8 cellular contexts compared by ENCODE assay signal in the genomic region with DNA sequence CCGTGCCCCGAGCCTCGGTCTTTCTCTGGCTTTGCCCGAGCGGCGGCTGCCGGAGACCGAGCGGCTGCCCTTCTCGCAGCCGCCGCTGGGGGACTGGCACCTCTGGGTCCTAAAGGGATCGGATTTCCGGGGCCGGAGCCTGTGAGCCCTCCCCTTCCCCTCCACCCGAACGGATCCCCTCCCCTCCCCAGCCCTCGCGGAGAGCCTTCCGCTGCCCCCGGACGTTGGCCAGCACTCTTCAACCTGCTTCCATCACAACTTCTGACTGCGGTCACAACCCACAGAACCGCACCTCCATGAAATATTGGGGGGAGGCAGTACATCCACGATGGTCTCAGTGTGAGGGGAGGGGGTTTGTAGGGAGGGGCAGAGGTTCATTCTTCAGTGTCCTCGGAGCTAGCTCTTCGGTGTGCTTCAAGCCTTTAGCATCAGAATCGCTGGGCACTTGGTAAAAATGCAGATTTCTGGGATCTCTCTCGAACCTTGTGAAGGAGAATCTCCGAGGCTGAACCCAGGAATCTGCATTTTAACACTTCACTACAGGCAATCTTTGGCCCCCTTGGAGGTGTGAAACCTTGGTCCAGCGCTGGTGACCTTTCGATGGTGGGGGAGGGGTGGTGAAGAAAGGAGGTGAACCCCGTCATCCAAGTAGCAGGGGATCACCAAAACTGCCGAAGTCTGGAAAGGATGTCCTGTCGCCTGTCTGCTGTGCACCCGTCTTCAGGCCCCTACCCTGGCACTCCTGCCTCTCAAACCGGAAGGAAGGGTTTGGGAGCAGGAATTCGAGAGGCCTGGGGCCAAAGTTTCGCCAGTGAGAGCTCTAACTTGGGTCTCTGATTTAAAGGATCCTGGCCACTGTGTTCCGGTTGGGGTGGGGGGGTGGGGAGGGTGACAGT. TPM values are rescaled to one million over a fixed set of nuclear protein-coding genes. Genes with fewer than 3 reads are reported as not detected.
DNase-seq lines count a peak whose midpoint lies in the region; ATAC-seq and TF ChIP-seq lines count a peak whose summit lies in the region.

No MANE protein-coding gene starts in this region.

- H3K4me2 ChIP-seq in trophoblast cell (ENCODE audit: low read length) = peak overlapping the region; percentile 95

- intact Hi-C loops in heart left ventricle (cut with DNase I) = loop anchor here in 1 of 10 donors (5.0 kb wide), 1 partner anchor 54 kb away; a partner anchor contains a TSS

- peaks cover 19% of the 10 kb centered on the region for H3K79me2 ChIP-seq in trophoblast cell (ENCODE audit: control insufficient read depth, insufficient read depth, low read length, poor library complexity)

- peak overlapping the region; percentile 59 for H2BK120ac ChIP-seq in trophoblast cell (ENCODE audit: insufficient read depth, low read length, poor library complexity)

- peak overlapping the region; percentile 37 for H3K4me3 ChIP-seq in H7 (ENCODE audit: insufficient read depth, low read depth, low read length)
- H3K4me3 ChIP-seq in adipocyte (ENCODE audit: low read length) = peak overlapping the region; percentile 89
- peak overlapping the region; percentile 61 to 98 (median 92) for H3K4me3 ChIP-seq in heart left ventricle
- H3K4me3 ChIP-seq in trophoblast cell (ENCODE audit: low read depth, low read length) = peak overlapping the region; percentile 85
- H3K4me3 ChIP-seq in tibial nerve = peak overlapping the region; percentile 72 to 96 (median 93)

- peak overlapping the region; percentile 92 for H4K8ac ChIP-seq in trophoblast cell (ENCODE audit: low read depth, low read length)

- peaks cover 23% of the 10 kb centered on the region for H3K79me1 ChIP-seq in trophoblast cell (ENCODE audit: low read length)

- no peaks in the 10 kb centered on the region for H3K9me3 ChIP-seq in adipocyte (ENCODE audit: control insufficient read depth, low read length)
- no peaks in the 10 kb centered on the region for H3K9me3 ChIP-seq in heart left ventricle
- no peaks in the 10 kb centered on the region for H3K9me3 ChIP-seq in trophoblast cell (ENCODE audit: insufficient read depth, low read depth, low read length)
- no peaks in the 10 kb centered on the region for H3K9me3 ChIP-seq in tibial nerve

- peak overlapping the region; percentile 29 for H2BK12ac ChIP-seq in trophoblast cell (ENCODE audit: low read length)

- peak overlapping the region; percentile 9 for H2AFZ ChIP-seq in trophoblast cell (ENCODE audit: insufficient read depth, low read length, poor library complexity)

- peak; percentile 41 to 75 (median 62) for TF ChIP-seq CTCF in heart left ventricle (IDR thresholded peaks at IDR 0.05)
- peak; percentile 66 to 81 (median 73) for TF ChIP-seq CTCF in tibial nerve (IDR thresholded peaks at IDR 0.05)

- peak overlapping the region; percentile 97 for H3K9ac ChIP-seq in adipocyte (ENCODE audit: low read length)
- no peak overlapping the region for H3K9ac ChIP-seq in trophoblast cell (ENCODE audit: low read length)

- peak in 1 of 2 donors; percentile 76 for TF ChIP-seq EP300 in tibial nerve (IDR thresholded peaks at IDR 0.05)

- peak overlapping the region; percentile 12 for H3K18ac ChIP-seq in trophoblast cell (ENCODE audit: low read length)

- H3K36me3 ChIP-seq in H7 (replicated peaks; ENCODE audit: control insufficient read depth, insufficient read depth, low read length) (no peaks in the 10 kb centered on the region), adipocyte (ENCODE audit: control insufficient read depth, insufficient read depth, low read length, severe bottlenecking) (no peaks in the 10 kb centered on the region), heart left ventricle (no peaks in the 10 kb centered on the region), trophoblast cell (ENCODE audit: control insufficient read depth in 1 of 2, insufficient read depth in 2 of 2, low read length in 2 of 2) (peaks cover 5 to 8% of the 10 kb centered on the region in 2 experiments), tibial nerve (no peaks in the 10 kb centered on the region)

- peak overlapping the region; percentile 71 for H4K91ac ChIP-seq in trophoblast cell (ENCODE audit: low read depth, low read length)

- H3K4me1 ChIP-seq in adipocyte (ENCODE audit: control insufficient read depth, insufficient read depth, low read length) (peaks cover 57% of the 10 kb centered on the region), heart left ventricle (peaks cover 9 to 79% (median 63%) of the 10 kb centered on the region in 12 donors), trophoblast cell (ENCODE audit: control insufficient read depth in 1 of 2, insufficient read depth in 2 of 2, low read length in 2 of 2) (peaks cover 15 to 27% of the 10 kb centered on the region in 2 experiments), tibial nerve (peaks cover 0 to 81% (median 33%) of the 10 kb centered on the region in 4 donors)

- H3K4ac ChIP-seq in trophoblast cell (ENCODE audit: low read depth, low read length) = peak overlapping the region; percentile 38

- peak overlapping the region; percentile 64 for H3K14ac ChIP-seq in trophoblast cell (ENCODE audit: low read length)

- TF ChIP-seq POLR2A in heart left ventricle (IDR thresholded peaks at IDR 0.05) (peak in 1 of 2 donors; percentile 62), tibial nerve (IDR thresholded peaks at IDR 0.05) (peak; percentile 39 to 56)

- peak overlapping the region; percentile 83 to 99 (median 96) for H3K27ac ChIP-seq in heart left ventricle
- H3K27ac ChIP-seq in trophoblast cell (ENCODE audit: low read depth, low read length) = peak overlapping the region; percentile 65
- H3K27ac ChIP-seq in tibial nerve = peak overlapping the region; percentile 81 to 94 (median 90)

- peak overlapping the region; percentile 75 for H2AK5ac ChIP-seq in trophoblast cell (ENCODE audit: low read length)

- H2BK5ac ChIP-seq in trophoblast cell (ENCODE audit: low read depth, low read length, poor library complexity) = peak overlapping the region; percentile 71

- DNase-seq in EH (ENCODE audit: low read depth) (peak; percentile 93), H7 (peak; percentile 98), NCI-H1048 (lab: John Stamatoyannopoulos, UW) (peak; percentile 70), SW 1271 (lab: John Stamatoyannopoulos, UW) (peak; percentile 73 to 81), adipocyte (ENCODE audit: low read depth) (peak; percentile 98), heart left ventricle (peak; percentile 93 to 95 (median 95)), trophoblast cell (peak; percentile 86 to 93), tibial nerve (ENCODE audit: low spot score in 2 of 2) (peak; percentile 74 to 82)

- H3K27me3 ChIP-seq in H7 (ENCODE audit: control insufficient read depth, insufficient read depth, low read length) (peaks cover 20% of the 10 kb centered on the region), adipocyte (replicated peaks; ENCODE audit: control insufficient read depth, insufficient read depth, low read length) (no peaks in the 10 kb centered on the region), heart left ventricle (no peaks in the 10 kb centered on the region), trophoblast cell (ENCODE audit: insufficient read depth, low read length) (no peaks in the 10 kb centered on the region), tibial nerve (no peaks in the 10 kb centered on the region)

- ATAC-seq in heart left ventricle = peak; percentile 75 to 85 (median 80)

- peak overlapping the region; percentile 78 for H4K12ac ChIP-seq in trophoblast cell (ENCODE audit: low read depth, low read length)

- H3K23ac ChIP-seq in trophoblast cell (ENCODE audit: low read length) = no peak overlapping the region

- 0 to 1% (median 0%) methylated on average over 25 to 40 of the region's 40 CpGs for WGBS in heart left ventricle, 4 donors
- no CpG with 5 or more reads among the region's 40 CpGs for WGBS in trophoblast cell (ENCODE audit: extremely low coverage, insufficient coverage, insufficient read length)
- 0% methylated on average over 30 to 39 of the region's 40 CpGs for WGBS in tibial nerve, 2 donors

RNA-seq across cellular contexts. Expression of a gene that starts 0.8 kb away (rescaled TPM):
- total RNA-seq in H7 (2014; rRNA removed; shearing (Covaris generic)) = 15.0 and 21.1 TPM in 2 replicates
- total RNA-seq in heart left ventricle (10 to 100 TPM; 17.0 to 55.9 (median 31.3) TPM), tibial nerve (10 to 100 TPM; 28.4 to 54.9 (median 36.9) TPM)
- polyA plus RNA-seq in heart left ventricle = 10 to 100 TPM; 30.4 to 33.4 TPM
- 23.2 and 23.4 TPM in 2 replicates for polyA plus RNA-seq in trophoblast cell (2013)

RNA-seq across cellular contexts. Expression of a gene that starts 14.5 kb away (rescaled TPM):
- total RNA-seq in H7 (2014; rRNA removed; shearing (Covaris generic)) = 0.52 and 1.1 TPM in 2 replicates
- total RNA-seq in heart left ventricle (100 to 1,000 TPM; 110 to 224 (median 151) TPM), tibial nerve (1 to 10 TPM; 1.8 to 7.8 (median 4.9) TPM)
- polyA plus RNA-seq in heart left ventricle = 100 to 1,000 TPM in 1 of 2 donors, 10 to 100 TPM in 1; 96.5 to 225 TPM
- not detected in 2 replicates for polyA plus RNA-seq in trophoblast cell (2013)

RNA-seq across cellular contexts. Expression of a gene that starts 21.3 kb away (rescaled TPM):
- total RNA-seq in H7 (2014; rRNA removed; shearing (Covaris generic)) = 7.8 and 8.2 TPM in 2 replicates
- total RNA-seq in heart left ventricle (1 to 10 TPM in 7 of 9 donors, under 1 TPM in 2; 0.44 to 3.9 (median 1.2) TPM), tibial nerve (1 to 10 TPM in 2 of 4 donors, under 1 TPM in 2; 0.63 to 1.5 (median 1.1) TPM)
- polyA plus RNA-seq in heart left ventricle = 1 to 10 TPM in 1 of 2 donors, under 1 TPM in 1; 0.72 to 2.8 TPM
- 6.9 and 7.4 TPM in 2 replicates for polyA plus RNA-seq in trophoblast cell (2013)

RNA-seq across cellular contexts. Expression of a gene that starts 50.1 kb away (rescaled TPM):
- total RNA-seq in H7 (2014; rRNA removed; shearing (Covaris generic)) = 8.2 and 9.4 TPM in 2 replicates
- total RNA-seq in heart left ventricle = 100 to 1,000 TPM in 3 of 9 donors, 10 to 100 TPM in 6; 10.2 to 897 (median 55.4) TPM
- 100 to 1,000 TPM in 1 of 2 donors, 10 to 100 TPM in 1; 17.2 to 109 TPM for polyA plus RNA-seq in heart left ventricle
- 548 and 582 TPM in 2 replicates for polyA plus RNA-seq in trophoblast cell (2013)
- total RNA-seq in tibial nerve = 100 to 1,000 TPM in 1 of 4 donors, 10 to 100 TPM in 3; 31.5 to 185 (median 73.0) TPM

RNA-seq across cellular contexts. Expression of a gene that starts 56.1 kb away (rescaled TPM):
- total RNA-seq in H7 (2014; rRNA removed; shearing (Covaris generic)) = 13.5 and 14.2 TPM in 2 replicates
- total RNA-seq in heart left ventricle (100 to 1,000 TPM; 142 to 490 (median 200) TPM), tibial nerve (10 to 100 TPM; 37.9 to 77.7 (median 49.8) TPM)
- 100 to 1,000 TPM; 125 to 173 TPM for polyA plus RNA-seq in heart left ventricle
- 16.1 and 16.2 TPM in 2 replicates for polyA plus RNA-seq in trophoblast cell (2013)

Comparison
In these comparisons a context has a peak if more than half of its experiments do, and no peak if none do; other contexts are left out.
1. Peak in every context shown above with its lines: DNase-seq, ATAC-seq, H3K4me3 ChIP-seq and H3K27ac ChIP-seq.
2. H3K4me3 ChIP-seq: peak in every context shown above with its lines; median percentile 93 in tibial nerve; 92 in heart left ventricle; 89 in adipocyte; 85 in trophoblast cell; 37 in H7.
3. RNA of a gene that starts 14.5 kb away (total RNA-seq): 110 to 224 TPM in heart left ventricle; 1.8 to 7.8 TPM in tibial nerve and 0.52 to 1.1 TPM in H7; every median in the first group is over 10 times any median in the second.